Comparison of ENCODE assay signal across 1 cellular context in genomic region chr18:12890500-12890899, GRCh38.
TF ChIP-seq lines count a peak whose summit lies in the region.

No MANE protein-coding gene starts in this region.

TF ChIP-seq in GM23338, 12 proteins besides CTCF, POLR2A, EP300 and RAD21 (continued from another document):
- TF ChIP-seq, protein P1, sequence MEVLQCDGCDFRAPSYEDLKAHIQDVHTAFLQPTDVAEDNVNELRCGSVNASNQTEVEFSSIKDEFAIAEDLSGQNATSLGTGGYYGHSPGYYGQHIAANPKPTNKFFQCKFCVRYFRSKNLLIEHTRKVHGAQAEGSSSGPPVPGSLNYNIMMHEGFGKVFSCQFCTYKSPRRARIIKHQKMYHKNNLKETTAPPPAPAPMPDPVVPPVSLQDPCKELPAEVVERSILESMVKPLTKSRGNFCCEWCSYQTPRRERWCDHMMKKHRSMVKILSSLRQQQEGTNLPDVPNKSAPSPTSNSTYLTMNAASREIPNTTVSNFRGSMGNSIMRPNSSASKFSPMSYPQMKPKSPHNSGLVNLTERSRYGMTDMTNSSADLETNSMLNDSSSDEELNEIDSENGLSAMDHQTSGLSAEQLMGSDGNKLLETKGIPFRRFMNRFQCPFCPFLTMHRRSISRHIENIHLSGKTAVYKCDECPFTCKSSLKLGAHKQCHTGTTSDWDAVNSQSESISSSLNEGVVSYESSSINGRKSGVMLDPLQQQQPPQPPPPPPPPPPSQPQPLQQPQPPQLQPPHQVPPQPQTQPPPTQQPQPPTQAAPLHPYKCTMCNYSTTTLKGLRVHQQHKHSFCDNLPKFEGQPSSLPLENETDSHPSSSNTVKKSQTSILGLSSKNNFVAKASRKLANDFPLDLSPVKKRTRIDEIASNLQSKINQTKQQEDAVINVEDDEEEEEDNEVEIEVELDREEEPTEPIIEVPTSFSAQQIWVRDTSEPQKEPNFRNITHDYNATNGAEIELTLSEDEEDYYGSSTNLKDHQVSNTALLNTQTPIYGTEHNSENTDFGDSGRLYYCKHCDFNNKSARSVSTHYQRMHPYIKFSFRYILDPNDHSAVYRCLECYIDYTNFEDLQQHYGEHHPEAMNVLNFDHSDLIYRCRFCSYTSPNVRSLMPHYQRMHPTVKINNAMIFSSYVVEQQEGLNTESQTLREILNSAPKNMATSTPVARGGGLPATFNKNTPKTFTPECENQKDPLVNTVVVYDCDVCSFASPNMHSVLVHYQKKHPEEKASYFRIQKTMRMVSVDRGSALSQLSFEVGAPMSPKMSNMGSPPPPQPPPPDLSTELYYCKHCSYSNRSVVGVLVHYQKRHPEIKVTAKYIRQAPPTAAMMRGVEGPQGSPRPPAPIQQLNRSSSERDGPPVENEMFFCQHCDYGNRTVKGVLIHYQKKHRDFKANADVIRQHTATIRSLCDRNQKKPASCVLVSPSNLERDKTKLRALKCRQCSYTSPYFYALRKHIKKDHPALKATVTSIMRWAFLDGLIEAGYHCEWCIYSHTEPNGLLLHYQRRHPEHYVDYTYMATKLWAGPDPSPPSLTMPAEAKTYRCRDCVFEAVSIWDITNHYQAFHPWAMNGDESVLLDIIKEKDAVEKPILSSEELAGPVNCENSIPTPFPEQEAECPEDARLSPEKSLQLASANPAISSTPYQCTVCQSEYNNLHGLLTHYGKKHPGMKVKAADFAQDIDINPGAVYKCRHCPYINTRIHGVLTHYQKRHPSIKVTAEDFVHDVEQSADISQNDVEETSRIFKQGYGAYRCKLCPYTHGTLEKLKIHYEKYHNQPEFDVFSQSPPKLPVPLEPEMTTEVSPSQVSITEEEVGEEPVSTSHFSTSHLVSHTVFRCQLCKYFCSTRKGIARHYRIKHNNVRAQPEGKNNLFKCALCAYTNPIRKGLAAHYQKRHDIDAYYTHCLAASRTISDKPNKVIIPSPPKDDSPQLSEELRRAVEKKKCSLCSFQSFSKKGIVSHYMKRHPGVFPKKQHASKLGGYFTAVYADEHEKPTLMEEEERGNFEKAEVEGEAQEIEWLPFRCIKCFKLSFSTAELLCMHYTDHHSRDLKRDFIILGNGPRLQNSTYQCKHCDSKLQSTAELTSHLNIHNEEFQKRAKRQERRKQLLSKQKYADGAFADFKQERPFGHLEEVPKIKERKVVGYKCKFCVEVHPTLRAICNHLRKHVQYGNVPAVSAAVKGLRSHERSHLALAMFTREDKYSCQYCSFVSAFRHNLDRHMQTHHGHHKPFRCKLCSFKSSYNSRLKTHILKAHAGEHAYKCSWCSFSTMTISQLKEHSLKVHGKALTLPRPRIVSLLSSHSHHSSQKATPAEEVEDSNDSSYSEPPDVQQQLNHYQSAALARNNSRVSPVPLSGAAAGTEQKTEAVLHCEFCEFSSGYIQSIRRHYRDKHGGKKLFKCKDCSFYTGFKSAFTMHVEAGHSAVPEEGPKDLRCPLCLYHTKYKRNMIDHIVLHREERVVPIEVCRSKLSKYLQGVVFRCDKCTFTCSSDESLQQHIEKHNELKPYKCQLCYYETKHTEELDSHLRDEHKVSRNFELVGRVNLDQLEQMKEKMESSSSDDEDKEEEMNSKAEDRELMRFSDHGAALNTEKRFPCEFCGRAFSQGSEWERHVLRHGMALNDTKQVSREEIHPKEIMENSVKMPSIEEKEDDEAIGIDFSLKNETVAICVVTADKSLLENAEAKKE (CRISPR knock-in tag; IDR thresholded peaks at IDR 0.05) = no peak
- TF ChIP-seq, protein P2, sequence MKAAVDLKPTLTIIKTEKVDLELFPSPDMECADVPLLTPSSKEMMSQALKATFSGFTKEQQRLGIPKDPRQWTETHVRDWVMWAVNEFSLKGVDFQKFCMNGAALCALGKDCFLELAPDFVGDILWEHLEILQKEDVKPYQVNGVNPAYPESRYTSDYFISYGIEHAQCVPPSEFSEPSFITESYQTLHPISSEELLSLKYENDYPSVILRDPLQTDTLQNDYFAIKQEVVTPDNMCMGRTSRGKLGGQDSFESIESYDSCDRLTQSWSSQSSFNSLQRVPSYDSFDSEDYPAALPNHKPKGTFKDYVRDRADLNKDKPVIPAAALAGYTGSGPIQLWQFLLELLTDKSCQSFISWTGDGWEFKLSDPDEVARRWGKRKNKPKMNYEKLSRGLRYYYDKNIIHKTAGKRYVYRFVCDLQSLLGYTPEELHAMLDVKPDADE (IDR thresholded peaks at IDR 0.05) = no peak
- no peak for TF ChIP-seq NANOG (IDR thresholded peaks at IDR 0.05; ENCODE audit: borderline replicate concordance)
- TF ChIP-seq CREB1 (CRISPR knock-in tag; IDR thresholded peaks at IDR 0.05; ENCODE audit: low read depth) = no peak
- TF ChIP-seq REST (IDR thresholded peaks at IDR 0.05; ENCODE audit: unreplicated experiment) = no peak
- no peak for TF ChIP-seq STAT1 (IDR thresholded peaks at IDR 0.05; ENCODE audit: unreplicated experiment)
- no peak for TF ChIP-seq JUNB (IDR thresholded peaks at IDR 0.05; ENCODE audit: unreplicated experiment)
- TF ChIP-seq ZNF331 (CRISPR knock-in tag; IDR thresholded peaks at IDR 0.05; ENCODE audit: low read depth) = no peak
- TF ChIP-seq EZH2phosphoT487 (IDR thresholded peaks at IDR 0.05; ENCODE audit: unreplicated experiment) = no peak
